Comparison of ENCODE assay signal across 8 cellular contexts in genomic region chr21:43211085-43212071, GRCh38. TPM values are rescaled to one million over a fixed set of nuclear protein-coding genes. Genes with fewer than 3 reads are reported as not detected.
DNase-seq lines count a peak whose midpoint lies in the region; ATAC-seq, FAIRE-seq and TF ChIP-seq lines count a peak whose summit lies in the region.

No MANE protein-coding gene starts in this region.

- no TSS peak for BruUV-seq in A673 (replicated peaks; lab: Mats Ljungman, UMichigan)

- no peak overlapping the region for H3K27ac ChIP-seq in A673 (ENCODE audit: low read depth, low read length, poor library complexity, severe bottlenecking)
- H3K27ac ChIP-seq in HEK293 (ENCODE audit: extremely low read depth, low read depth, low read length), result no peak overlapping the region
- H3K27ac ChIP-seq in lower lobe of right lung, result no peak overlapping the region

- CTCF ChIA-PET in A673 (lab: Charles Lee), result interaction anchor here (0.7 kb wide), 1 partner anchor 423 kb away, joined by 4 read pairs; no protein-coding TSS in a partner anchor
- CTCF ChIA-PET in HEK293 (lab: Yijun Ruan, JAX), result interaction anchor here (0.5 to 1.2 kb wide), 3 partner anchors 57 to 434 kb away, joined by 3 read pairs; no protein-coding TSS in a partner anchor

- no peak for DNase-seq in A673 (ENCODE audit: low spot score)
- DNase-seq in choroid plexus epithelial cell (ENCODE audit: low read depth), result no peak
- peak; percentile 82 for DNase-seq in lower lobe of right lung
- DNase-seq in H54 (ENCODE audit: insufficient read length, low spot score), result no peak
- no peak for DNase-seq in NOMO-1 treated with DMSO at 0.1 percent for 48 hours (lab: John Stamatoyannopoulos, UW; ENCODE audit: unreplicated experiment)

- TF ChIP-seq CTCF in A673 (conservative IDR thresholded peaks at IDR 0.05; ENCODE audit: low read depth, low read length) (peak; percentile 36), HEK293 (tag by site-specific recombination; IDR thresholded peaks at IDR 0.05) (no peak), choroid plexus epithelial cell (conservative IDR thresholded peaks at IDR 0.05; ENCODE audit: low read depth, low read length) (peak; percentile 43), lower lobe of right lung (IDR thresholded peaks at IDR 0.05) (peak; percentile 42)

- intact Hi-C loops in A673 (cut with micrococcal nuclease; ENCODE audit: unreplicated experiment), result no loop called here
- intact Hi-C loops in lower lobe of right lung (cut with DNase I), result no loop called here

- no peaks in the 10 kb centered on the region for H3K9me3 ChIP-seq in A673 (ENCODE audit: low read depth, low read length, poor library complexity, severe bottlenecking)
- H3K9me3 ChIP-seq in HEK293 (ENCODE audit: control insufficient read depth, insufficient read depth, low read depth, low read length), result no peaks in the 10 kb centered on the region
- no peaks in the 10 kb centered on the region for H3K9me3 ChIP-seq in lower lobe of right lung

- no peak for FAIRE-seq in H54 (lab: Jason Lieb, UNC)

- H3K4me1 ChIP-seq in A673 (ENCODE audit: insufficient read depth, low read length, poor library complexity, severe bottlenecking), result no peaks in the 10 kb centered on the region
- no peaks in the 10 kb centered on the region for H3K4me1 ChIP-seq in HEK293 (ENCODE audit: control insufficient read depth, insufficient read depth, low read length)
- no peaks in the 10 kb centered on the region for H3K4me1 ChIP-seq in lower lobe of right lung

- ATAC-seq in lower lobe of right lung, result peak; percentile 92 to 93
- no peak for ATAC-seq in HG02970 (IDR thresholded peaks at IDR 0.05; ENCODE audit: low FRiP score, unreplicated experiment)
- ATAC-seq in HG03378 (IDR thresholded peaks at IDR 0.05; ENCODE audit: unreplicated experiment), result no peak

- H3K27me3 ChIP-seq in A673 (replicated peaks; ENCODE audit: insufficient read depth, low read depth, low read length, poor library complexity), result no peaks in the 10 kb centered on the region
- H3K27me3 ChIP-seq in lower lobe of right lung (ENCODE audit: low read depth), result no peaks in the 10 kb centered on the region

- POLR2A ChIA-PET in A673 (lab: Charles Lee; ENCODE audit: low non-redundant PET) (no interaction called here), HEK293 (lab: Yijun Ruan, JAX) (no interaction called here)

- TF ChIP-seq POLR2A in H54 (IDR thresholded peaks at IDR 0.05; ENCODE audit: low read depth, low read length), result no peak

- H3K36me3 ChIP-seq in A673 (ENCODE audit: insufficient read depth, low read length, poor library complexity, severe bottlenecking) (no peaks in the 10 kb centered on the region), HEK293 (ENCODE audit: control insufficient read depth in 2 of 2, insufficient read depth in 1 of 2, low read length in 2 of 2) (no peaks in the 10 kb centered on the region), lower lobe of right lung (no peaks in the 10 kb centered on the region)

- H3K4me3 ChIP-seq in A673 (ENCODE audit: low read depth, low read length, poor library complexity, severe bottlenecking) (no peak overlapping the region), HEK293 (ENCODE audit: low read depth, low read length) (no peak overlapping the region), choroid plexus epithelial cell (ENCODE audit: low read depth, low read length) (no peak overlapping the region), lower lobe of right lung (no peak overlapping the region)

TF ChIP-seq in HEK293, 187 proteins besides CTCF, POLR2A, EP300 and RAD21:
- no peak for TF ChIP-seq ZNF76 (tag by site-specific recombination; IDR thresholded peaks at IDR 0.05; ENCODE audit: borderline replicate concordance, low read depth)
- TF ChIP-seq KLF1 (tag by site-specific recombination; IDR thresholded peaks at IDR 0.05), result peak; percentile 59

RNA-seq across cellular contexts. Expression of gene CRYAA, which starts 42.6 kb away (rescaled TPM):
- total RNA-seq in A673 (2021) (not detected in 2 replicates), lower lobe of right lung (not detected)

Comparison
In these comparisons a context has a peak if more than half of its experiments do, and no peak if none do; other contexts are left out.
1. ATAC-seq: peak in lower lobe of right lung (2 of 2); none in HG02970 (single experiment) and HG03378 (single experiment).